ENCODE assay signal across 8 cellular contexts in genomic region chr1:172745014-172745413, GRCh38.
DNase-seq lines count a peak whose midpoint lies in the region; ATAC-seq, FAIRE-seq and TF ChIP-seq lines count a peak whose summit lies in the region.

No MANE protein-coding gene starts in this region.

- CTCF ChIA-PET in activated CD4-positive, alpha-beta T cell treated with anti-CD3 and anti-CD28 coated beads, Interleukin-2, amount 10 ng/mL, durations not matched to agents 7 days and 5 days (lab: Charles Lee), result interaction anchor here (0.5 to 1.6 kb wide), 14 partner anchors 13 to 1075 kb away, joined by 3 to 6 read pairs (median 4); partner anchors contain the start of gene TNFSF4

- no peak overlapping the region for H2BK12ac ChIP-seq in trophoblast cell (ENCODE audit: low read length)

- H4K20me1 ChIP-seq in BLaER1, result no peaks in the 10 kb centered on the region

- H3K9me3 ChIP-seq in BLaER1 (peaks cover 5% of the 10 kb centered on the region), trophoblast cell (ENCODE audit: insufficient read depth, low read depth, low read length) (peaks cover 3% of the 10 kb centered on the region)

- H3K27me3 ChIP-seq in BLaER1 (no peaks in the 10 kb centered on the region), trophoblast cell (ENCODE audit: insufficient read depth, low read length) (no peaks in the 10 kb centered on the region)

- ATAC-seq in HG02623 (IDR thresholded peaks at IDR 0.05; ENCODE audit: unreplicated experiment), result peak; percentile 72

- H3K4me3 Mint-ChIP-seq in activated CD4-positive, alpha-beta T cell treated with anti-CD3 and anti-CD28 coated beads, Interleukin-2, amount 10 ng/mL, durations not matched to agents 7 days and 5 days, result no peak overlapping the region

- H4K8ac ChIP-seq in trophoblast cell (ENCODE audit: low read depth, low read length), result no peak overlapping the region

- H3K79me2 ChIP-seq in trophoblast cell (ENCODE audit: control insufficient read depth, insufficient read depth, low read length, poor library complexity), result no peaks in the 10 kb centered on the region

- H3K9ac ChIP-seq in BLaER1, result no peak overlapping the region
- H3K9ac ChIP-seq in trophoblast cell (ENCODE audit: low read length), result no peak overlapping the region

- peak; percentile 87 for TF ChIP-seq CTCF in fibroblast of villous mesenchyme (IDR thresholded peaks at IDR 0.05; ENCODE audit: insufficient read depth, low read depth, low read length)

- H3K4me2 ChIP-seq in BLaER1 (peak overlapping the region; percentile 64), trophoblast cell (ENCODE audit: low read length) (no peak overlapping the region)

- no peak overlapping the region for H4K91ac ChIP-seq in trophoblast cell (ENCODE audit: low read depth, low read length)

- H3K23ac ChIP-seq in trophoblast cell (ENCODE audit: low read length), result no peak overlapping the region

- no peak overlapping the region for H3K27ac Mint-ChIP-seq in activated CD4-positive, alpha-beta T cell treated with anti-CD3 and anti-CD28 coated beads, Interleukin-2, amount 10 ng/mL, durations not matched to agents 7 days and 5 days

- peaks cover 26% of the 10 kb centered on the region for H3K27me3 Mint-ChIP-seq in activated CD4-positive, alpha-beta T cell treated with anti-CD3 and anti-CD28 coated beads, Interleukin-2, amount 10 ng/mL, durations not matched to agents 7 days and 5 days

- H3K4me3 ChIP-seq in BLaER1, result no peak overlapping the region
- no peak overlapping the region for H3K4me3 ChIP-seq in fibroblast of villous mesenchyme (ENCODE audit: low read depth, low read length)
- H3K4me3 ChIP-seq in trophoblast cell (ENCODE audit: low read depth, low read length), result no peak overlapping the region

- TF ChIP-seq POLR2A in GM12892 (IDR thresholded peaks at IDR 0.05; ENCODE audit: low read depth, low read length), result no peak

- H3K79me1 ChIP-seq in trophoblast cell (ENCODE audit: low read length), result no peaks in the 10 kb centered on the region

- H2AK5ac ChIP-seq in trophoblast cell (ENCODE audit: low read length), result no peak overlapping the region

- H3K27ac ChIP-seq in BLaER1 (no peak overlapping the region), trophoblast cell (ENCODE audit: low read depth, low read length) (no peak overlapping the region)

- H2AFZ ChIP-seq in trophoblast cell (ENCODE audit: insufficient read depth, low read length, poor library complexity), result no peak overlapping the region

- no peak overlapping the region for H3K18ac ChIP-seq in trophoblast cell (ENCODE audit: low read length)

- no CpG with 5 or more reads among the region's 2 CpGs for WGBS in trophoblast cell (ENCODE audit: extremely low coverage, insufficient coverage, insufficient read length)

- POLR2A ChIA-PET in activated CD4-positive, alpha-beta T cell treated with anti-CD3 and anti-CD28 coated beads, Interleukin-2, amount 10 ng/mL, durations not matched to agents 7 days and 5 days (lab: Charles Lee), result no interaction called here

- peaks cover 2% of the 10 kb centered on the region for H3K36me3 Mint-ChIP-seq in activated CD4-positive, alpha-beta T cell treated with anti-CD3 and anti-CD28 coated beads, Interleukin-2, amount 10 ng/mL, durations not matched to agents 7 days and 5 days (ENCODE audit: low read depth)

- H3K4ac ChIP-seq in trophoblast cell (ENCODE audit: low read depth, low read length), result no peak overlapping the region

- H3K4me1 ChIP-seq in BLaER1 (peaks cover 32% of the 10 kb centered on the region), trophoblast cell (ENCODE audit: control insufficient read depth in 1 of 2, insufficient read depth in 2 of 2, low read length in 2 of 2) (no peaks in the 10 kb centered on the region)

- H4K12ac ChIP-seq in trophoblast cell (ENCODE audit: low read depth, low read length), result no peak overlapping the region

- peaks cover 34% of the 10 kb centered on the region for H3K4me1 Mint-ChIP-seq in activated CD4-positive, alpha-beta T cell treated with anti-CD3 and anti-CD28 coated beads, Interleukin-2, amount 10 ng/mL, durations not matched to agents 7 days and 5 days

- no peak overlapping the region for H3K14ac ChIP-seq in trophoblast cell (ENCODE audit: low read length)

- H2BK120ac ChIP-seq in trophoblast cell (ENCODE audit: insufficient read depth, low read length, poor library complexity), result no peak overlapping the region

- H3K36me3 ChIP-seq in BLaER1, result no peaks in the 10 kb centered on the region
- H3K36me3 ChIP-seq in trophoblast cell (ENCODE audit: control insufficient read depth in 1 of 2, insufficient read depth in 2 of 2, low read length in 2 of 2), result no peaks in the 10 kb centered on the region

- FAIRE-seq in GM12892 (lab: Jason Lieb, UNC), result peak; percentile 96

- no peak for DNase-seq in GM12892 (ENCODE audit: insufficient read length)
- DNase-seq in MV-4-11 (lab: John Stamatoyannopoulos, UW), result peak; percentile 77
- DNase-seq in activated CD4-positive, alpha-beta T cell treated with anti-CD3 and anti-CD28 coated beads, Interleukin-2, amount 10 ng/mL, durations not matched to agents 7 days and 5 days, result peak; percentile 70
- DNase-seq in fibroblast of villous mesenchyme (ENCODE audit: low read depth), result peak; percentile 91
- DNase-seq in trophoblast cell, result peak; percentile 24 to 81
- no peak for DNase-seq in NCI-H2227 treated with DMSO at 0.1 percent for 48 hours (lab: John Stamatoyannopoulos, UW)

- H2BK5ac ChIP-seq in trophoblast cell (ENCODE audit: low read depth, low read length, poor library complexity), result no peak overlapping the region

- H3K9me3 Mint-ChIP-seq in activated CD4-positive, alpha-beta T cell treated with anti-CD3 and anti-CD28 coated beads, Interleukin-2, amount 10 ng/mL, durations not matched to agents 7 days and 5 days, result peaks cover 4% of the 10 kb centered on the region

Comparison
In these comparisons a context has a peak if more than half of its experiments do, and no peak if none do; other contexts are left out.
1. DNase-seq: peak in MV-4-11 (single experiment), activated CD4-positive, alpha-beta T cell treated with anti-CD3 and anti-CD28 coated beads, Interleukin-2, amount 10 ng/mL, durations not matched to agents 7 days and 5 days (single experiment), fibroblast of villous mesenchyme (single experiment) and trophoblast cell (2 of 2); none in GM12892 (single experiment) and NCI-H2227 treated with DMSO at 0.1 percent for 48 hours (single experiment).